Comparison of ENCODE assay signal across 8 cellular contexts in the genomic region with DNA sequence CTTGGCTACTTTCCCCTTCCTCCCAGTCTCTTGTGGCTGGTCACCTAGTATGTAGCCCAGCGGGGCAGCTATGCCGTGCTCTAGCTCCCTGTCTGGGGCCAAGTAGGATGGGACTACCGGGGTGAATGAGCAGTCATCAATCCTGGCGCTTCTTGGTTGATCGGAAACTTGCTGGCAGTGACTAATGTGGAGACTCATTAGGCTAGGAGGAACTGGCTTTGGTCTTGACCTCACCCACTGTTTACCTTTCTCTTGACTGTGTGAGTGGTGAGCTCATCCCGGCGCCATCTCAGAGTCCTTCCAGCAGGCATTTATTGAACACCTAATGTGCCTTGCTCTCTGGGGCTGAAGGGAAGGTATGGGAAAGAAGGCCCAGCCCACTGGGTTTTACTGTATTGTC. TPM values are rescaled to one million over a fixed set of nuclear protein-coding genes. Genes with fewer than 3 reads are reported as not detected.
DNase-seq lines count a peak whose midpoint lies in the region; ATAC-seq lines count a peak whose summit lies in the region.

No MANE protein-coding gene starts in this region.

- H3K4me1 Mint-ChIP-seq in activated T-cell treated with anti-CD3 and anti-CD28 coated beads, Interleukin-2, amount 50 U/mL, for 24 hours (ENCODE audit: low read depth): peaks cover 75% of the 10 kb centered on the region
- peaks cover 98% of the 10 kb centered on the region for H3K4me1 Mint-ChIP-seq in activated CD4-positive, alpha-beta memory T cell treated with anti-CD3 and anti-CD28 coated beads, Interleukin-2, amount 10 ng/mL, durations not matched to agents 7 days and 5 days

- H3K27ac Mint-ChIP-seq in activated T-cell treated with anti-CD3 and anti-CD28 coated beads, Interleukin-2, amount 50 U/mL, for 24 hours: peak overlapping the region; percentile 53
- peak overlapping the region; percentile 96 for H3K27ac Mint-ChIP-seq in activated CD4-positive, alpha-beta memory T cell treated with anti-CD3 and anti-CD28 coated beads, Interleukin-2, amount 10 ng/mL, durations not matched to agents 7 days and 5 days

- H3K4me3 Mint-ChIP-seq in activated T-cell treated with anti-CD3 and anti-CD28 coated beads, Interleukin-2, amount 50 U/mL, for 24 hours: no peak overlapping the region
- H3K4me3 Mint-ChIP-seq in activated CD4-positive, alpha-beta memory T cell treated with anti-CD3 and anti-CD28 coated beads, Interleukin-2, amount 10 ng/mL, durations not matched to agents 7 days and 5 days: no peak overlapping the region

- DNase-seq in activated T-cell treated with anti-CD3 and anti-CD28 coated beads, Interleukin-2, amount 50 U/mL, for 24 hours: no peak
- DNase-seq in activated T-cell treated with anti-CD3 and anti-CD28 coated beads, Interleukin-2, amount 50 U/mL, for 48 hours: no peak
- DNase-seq in activated CD4-positive, alpha-beta memory T cell treated with anti-CD3 and anti-CD28 coated beads, Interleukin-2, amount 10 ng/mL, durations not matched to agents 7 days and 5 days: no peak
- DNase-seq in left colon (peak; percentile 68 to 84), ureter (ENCODE audit: low spot score) (peak; percentile 73), Kasumi-1 (lab: John Stamatoyannopoulos, UW) (no peak)

- no peaks in the 10 kb centered on the region for H3K36me3 Mint-ChIP-seq in activated T-cell treated with anti-CD3 and anti-CD28 coated beads, Interleukin-2, amount 50 U/mL, for 24 hours (ENCODE audit: low read depth)
- H3K36me3 Mint-ChIP-seq in activated CD4-positive, alpha-beta memory T cell treated with anti-CD3 and anti-CD28 coated beads, Interleukin-2, amount 10 ng/mL, durations not matched to agents 7 days and 5 days (ENCODE audit: low read depth): peaks cover 85% of the 10 kb centered on the region

- H3K9me3 Mint-ChIP-seq in activated T-cell treated with anti-CD3 and anti-CD28 coated beads, Interleukin-2, amount 50 U/mL, for 24 hours: no peaks in the 10 kb centered on the region
- no peaks in the 10 kb centered on the region for H3K9me3 Mint-ChIP-seq in activated CD4-positive, alpha-beta memory T cell treated with anti-CD3 and anti-CD28 coated beads, Interleukin-2, amount 10 ng/mL, durations not matched to agents 7 days and 5 days

- no peaks in the 10 kb centered on the region for H3K27me3 Mint-ChIP-seq in activated T-cell treated with anti-CD3 and anti-CD28 coated beads, Interleukin-2, amount 50 U/mL, for 24 hours
- no peaks in the 10 kb centered on the region for H3K27me3 Mint-ChIP-seq in activated CD4-positive, alpha-beta memory T cell treated with anti-CD3 and anti-CD28 coated beads, Interleukin-2, amount 10 ng/mL, durations not matched to agents 7 days and 5 days

- CTCF ChIA-PET in activated CD4-positive, alpha-beta memory T cell treated with anti-CD3 and anti-CD28 coated beads, Interleukin-2, amount 10 ng/mL, durations not matched to agents 7 days and 5 days (lab: Charles Lee): interaction anchor here (4.3 kb wide), 1 partner anchor 13 kb away, joined by 30 read pairs; no protein-coding TSS in a partner anchor

- intact Hi-C loops in left colon (cut with DNase I, micrococcal nuclease): no loop called here

- ATAC-seq in left colon: peak; percentile 69
- no peak for ATAC-seq in HG03135 (IDR thresholded peaks at IDR 0.05; ENCODE audit: unreplicated experiment)
- ATAC-seq in GM19397 (IDR thresholded peaks at IDR 0.05; ENCODE audit: unreplicated experiment): no peak

- POLR2A ChIA-PET in activated CD4-positive, alpha-beta memory T cell treated with anti-CD3 and anti-CD28 coated beads, Interleukin-2, amount 10 ng/mL, durations not matched to agents 7 days and 5 days (lab: Charles Lee): interaction anchor here (1.3 to 9.1 kb wide), 4 partner anchors 14 to 36 kb away, joined by 3 to 230 read pairs (median 40); a partner anchor contains a TSS

RNA-seq across cellular contexts. Expression of a gene that starts 16.0 kb away (rescaled TPM):
- 100 to 1,000 TPM; 126 to 133 TPM for total RNA-seq in activated CD4-positive, alpha-beta memory T cell treated with anti-CD3 and anti-CD28 coated beads, Interleukin-2, amount 10 ng/mL, durations not matched to agents 7 days and 5 days
- total RNA-seq in left colon (10 to 100 TPM; 79.3 to 90.1 TPM), ureter (111 TPM)

Comparison
In these comparisons a context has a peak if more than half of its experiments do, and no peak if none do; other contexts are left out.
1. DNase-seq: peak in left colon (2 of 2) and ureter (single experiment); none in activated T-cell treated with anti-CD3 and anti-CD28 coated beads, Interleukin-2, amount 50 U/mL, for 24 hours (single experiment), activated T-cell treated with anti-CD3 and anti-CD28 coated beads, Interleukin-2, amount 50 U/mL, for 48 hours (0 of 2), activated CD4-positive, alpha-beta memory T cell treated with anti-CD3 and anti-CD28 coated beads, Interleukin-2, amount 10 ng/mL, durations not matched to agents 7 days and 5 days (single experiment) and Kasumi-1 (0 of 2).